In genomic region chr17:51015145-51015558, GRCh38 we compare ENCODE assay signal across 10 cellular contexts.
DNase-seq lines count a peak whose midpoint lies in the region; ATAC-seq and TF ChIP-seq lines count a peak whose summit lies in the region.
"Had no signal": no experiment of that assay in that cellular context is flagged by ENCODE, and none has a peak within 500 bp of the region (broad histone marks: within the 10 kb centered on the region; RNA-seq: fewer than 3 reads in every experiment).

No MANE protein-coding gene starts in this region.

- no peak overlapping the region for H3K4me3 Mint-ChIP-seq in activated naive CD4-positive, alpha-beta T cell treated with anti-CD3 and anti-CD28 coated beads, Interleukin-2, amount 50 U/mL, for 24 hours
- no peak overlapping the region for H3K4me3 Mint-ChIP-seq in T-cell

- H3K9me3 Mint-ChIP-seq in activated naive CD4-positive, alpha-beta T cell treated with anti-CD3 and anti-CD28 coated beads, Interleukin-2, amount 50 U/mL, for 24 hours, result no peaks in the 10 kb centered on the region
- no peaks in the 10 kb centered on the region for H3K9me3 Mint-ChIP-seq in T-cell

- CTCF ChIA-PET in T-cell (lab: Charles Lee), result interaction anchor here in 1 of 2 donors (0.8 to 1.6 kb wide), 4 partner anchors 10 to 41 kb away, joined by 3 to 7 read pairs (median 6); no protein-coding TSS in a partner anchor

- intact Hi-C loops in uterus (cut with DNase I; ENCODE audit: low total_unique reads), result no loop called here

- no peaks in the 10 kb centered on the region for H3K9me3 ChIP-seq in SK-N-MC (ENCODE audit: low read depth, low read length)
- H3K9me3 ChIP-seq in uterus, result no peaks in the 10 kb centered on the region
- H3K9me3 ChIP-seq: tibial artery had no signal

- H3K4me1 Mint-ChIP-seq in activated naive CD4-positive, alpha-beta T cell treated with anti-CD3 and anti-CD28 coated beads, Interleukin-2, amount 50 U/mL, for 24 hours, result no peaks in the 10 kb centered on the region
- H3K4me1 Mint-ChIP-seq in T-cell, result no peaks in the 10 kb centered on the region

- H3K4me3 ChIP-seq in SK-N-MC, result 0 out of 2 replicates have a peak overlapping the region, but pooled peaks have one; percentile 31
- H3K4me3 ChIP-seq in fibroblast of the aortic adventitia (ENCODE audit: low read depth, low read length), result no peak overlapping the region
- H3K4me3 ChIP-seq in uterus, result no peak overlapping the region
- H3K4me3 ChIP-seq: tibial artery had no signal

- TF ChIP-seq POLR2A in uterus (IDR thresholded peaks at IDR 0.05), result no peak

- H3K27ac Mint-ChIP-seq in activated naive CD4-positive, alpha-beta T cell treated with anti-CD3 and anti-CD28 coated beads, Interleukin-2, amount 50 U/mL, for 24 hours, result peak overlapping the region; percentile 23
- peak overlapping the region in 1 of 2 donors; percentile 56 for H3K27ac Mint-ChIP-seq in T-cell

- DNase-seq in activated naive CD4-positive, alpha-beta T cell treated with anti-CD3 and anti-CD28 coated beads, Interleukin-2, amount 50 U/mL, for 16 hours, result no peak
- DNase-seq in SK-N-MC (ENCODE audit: low read depth, low spot score) (no peak), fibroblast of the aortic adventitia (ENCODE audit: low read depth) (peak; percentile 80), uterus (no peak), Ammon's horn (ENCODE audit: low spot score) (no peak), T-cell (no peak), SIG-M5 treated with dmso at 0.1 percent for 504 hours (lab: John Stamatoyannopoulos, UW; ENCODE audit: unreplicated experiment) (no peak)
- DNase-seq: occipital lobe, tibial artery had no signal

- no peaks in the 10 kb centered on the region for H3K27me3 ChIP-seq in uterus
- H3K27me3 ChIP-seq: tibial artery had no signal

- no peaks in the 10 kb centered on the region for H3K27me3 Mint-ChIP-seq in activated naive CD4-positive, alpha-beta T cell treated with anti-CD3 and anti-CD28 coated beads, Interleukin-2, amount 50 U/mL, for 24 hours
- no peaks in the 10 kb centered on the region for H3K27me3 Mint-ChIP-seq in T-cell

- ATAC-seq in T-cell (replicated peaks in 1 of 4), result no peak

- POLR2A ChIA-PET in T-cell (lab: Charles Lee), result interaction anchor here in 1 of 2 donors (0.6 kb wide), 1 partner anchor 32 kb away, joined by 6 read pairs; no protein-coding TSS in a partner anchor

- peak overlapping the region; percentile 83 for H3K27ac ChIP-seq in SK-N-MC
- H3K27ac ChIP-seq in uterus, result peak overlapping the region; percentile 58 to 65
- H3K27ac ChIP-seq: tibial artery had no signal

- peaks cover 0 to 3% of the 10 kb centered on the region in 2 donors for H3K4me1 ChIP-seq in uterus
- H3K4me1 ChIP-seq: tibial artery had no signal

- no peak for TF ChIP-seq CTCF in fibroblast of the aortic adventitia (IDR thresholded peaks at IDR 0.05; ENCODE audit: insufficient read depth, low read length)
- TF ChIP-seq CTCF in uterus (IDR thresholded peaks at IDR 0.05), result no peak

- peak overlapping the region; percentile 22 for H3K9ac ChIP-seq in SK-N-MC (ENCODE audit: insufficient read length)

- H3K36me3 ChIP-seq in SK-N-MC (ENCODE audit: insufficient read depth, low read length) (peaks cover 27% of the 10 kb centered on the region), uterus (no peaks in the 10 kb centered on the region)

- H3K36me3 Mint-ChIP-seq in activated naive CD4-positive, alpha-beta T cell treated with anti-CD3 and anti-CD28 coated beads, Interleukin-2, amount 50 U/mL, for 24 hours, result peaks cover 8% of the 10 kb centered on the region
- H3K36me3 Mint-ChIP-seq in T-cell, result peaks cover 38% of the 10 kb centered on the region
